In genomic region chr6:122868137-122868536, GRCh38 we compare ENCODE assay signal across 34 cellular contexts.
"Had no signal": no experiment of that assay in that cellular context is flagged by ENCODE, and none has a peak within 500 bp of the region (broad histone marks: within the 10 kb centered on the region; RNA-seq: fewer than 3 reads in every experiment).

No MANE protein-coding gene starts in this region.

- H3K36me3 ChIP-seq: MG63 had no signal

- DNase-seq: Karpas-422, Kasumi-1, MG63, MM.1S, MV-4-11, NCI-H1048, NCI-H1092, NCI-H1092 treated with DMSO at 0.1 percent for 48 hours, NCI-H1105, NCI-H1105 treated with DMSO at 0.1 percent for 48 hours, NCI-H1417, NCI-H1417 treated with DMSO at 0.1 percent for 48 hours, NCI-H1436, NCI-H1436 treated with DMSO at 0.1 percent for 48 hours, NCI-H146, NCI-H1694, NCI-H1694 treated with DMSO at 0.1 percent for 48 hours, NCI-H187, NCI-H187 treated with DMSO at 0.1 percent for 48 hours, NCI-H1930, NCI-H2029, NCI-H2029 treated with DMSO at 0.1 percent for 48 hours, NCI-H2081, NCI-H2081 treated with DMSO at 0.1 percent for 48 hours, NCI-H2107, NCI-H2171, NCI-H2171 treated with DMSO at 0.1 percent for 48 hours, NCI-H2227 treated with DMSO at 0.1 percent for 48 hours, NCI-H226, NCI-H345, NCI-H446, NCI-H446 treated with DMSO at 0.1 percent for 48 hours, NCI-H510A, NCI-H510A treated with DMSO at 0.1 percent for 48 hours had no signal

- H3K27me3 ChIP-seq: MG63 had no signal

- H3K4me3 ChIP-seq: MG63 had no signal

- H3K9me3 ChIP-seq: MG63 had no signal
